In genomic region chr13:23292596-23292995, GRCh38 we compare ENCODE assay signal across 24 cellular contexts.
"Had no signal": no experiment of that assay in that cellular context is flagged by ENCODE, and none has a peak within 500 bp of the region (broad histone marks: within the 10 kb centered on the region; RNA-seq: fewer than 3 reads in every experiment).

No MANE protein-coding gene starts in this region.

- H3K4me3 ChIP-seq: adrenal gland, cardiac muscle cell, SJCRH30, SK-N-MC had no signal

- FAIRE-seq: TTC549 had no signal

- ATAC-seq: activated CD8-positive, alpha-beta T cell treated with anti-CD3 and anti-CD28 coated beads for 36 hours; Panc1 had no signal

- H3K27me3 ChIP-seq: adrenal gland, cardiac muscle cell, SJCRH30 had no signal

- H3K9me3 ChIP-seq: adrenal gland had no signal

- H3K27ac ChIP-seq: adrenal gland, cardiac muscle cell, SJCRH30, SK-N-MC had no signal

- H3K4me1 ChIP-seq: adrenal gland, SJCRH30 had no signal

- H3K36me3 ChIP-seq: adrenal gland, cardiac muscle cell, SJCRH30 had no signal

- DNase-seq: activated CD4-positive, alpha-beta T cell treated with anti-CD3 and anti-CD28 coated beads, Interleukin-2, amount 10 ng/mL, durations not matched to agents 24 days and 14 days; activated CD4-positive, alpha-beta T cell treated with anti-CD3 and anti-CD28 coated beads, Interleukin-2, amount 50 U/mL, for 4 hours; activated CD8-positive, alpha-beta T cell treated with anti-CD3 and anti-CD28 coated beads for 36 hours; activated gamma-delta T cell; activated naive CD4-positive, alpha-beta T cell treated with Interleukin-2 at 50 U/mL for 16 hours; activated naive CD8-positive, alpha-beta T cell treated with anti-CD3 and anti-CD28 coated beads, Interleukin-2, amount 10 ng/mL, durations not matched to agents 7 days and 5 days; activated T-cell treated with anti-CD3 and anti-CD28 coated beads, Interleukin-2, amount 50 U/mL, for 24 hours; adrenal gland; anterior cingulate cortex; Kasumi-1; KG1; NCI-H1105; NCI-H1417 treated with DMSO at 0.1 percent for 48 hours; NCI-H187 treated with DMSO at 0.1 percent for 48 hours; NCI-H2081; NCI-H2171 treated with DMSO at 0.1 percent for 48 hours; NCI-H2227 treated with DMSO at 0.1 percent for 48 hours; NCI-H524 treated with DMSO at 0.1 percent for 48 hours; SHP77; SJCRH30 had no signal
